In genomic region chr12:29241821-29242591, GRCh38 we compare ENCODE assay signal across 9 cellular contexts.
DNase-seq lines count a peak whose midpoint lies in the region; ATAC-seq and TF ChIP-seq lines count a peak whose summit lies in the region.
"Had no signal": no experiment of that assay in that cellular context is flagged by ENCODE, and none has a peak within 500 bp of the region (broad histone marks: within the 10 kb centered on the region; RNA-seq: fewer than 3 reads in every experiment).

No MANE protein-coding gene starts in this region.

- H3K36me3 ChIP-seq in ovary = no peaks in the 10 kb centered on the region

- H3K27ac Mint-ChIP-seq in activated CD8-positive, alpha-beta memory T cell treated with anti-CD3 and anti-CD28 coated beads, Interleukin-2, amount 10 ng/mL, durations not matched to agents 7 days and 5 days = no peak overlapping the region

- H3K27me3 ChIP-seq in ovary = no peaks in the 10 kb centered on the region

- peaks cover 2% of the 10 kb centered on the region for H3K36me3 Mint-ChIP-seq in activated CD8-positive, alpha-beta memory T cell treated with anti-CD3 and anti-CD28 coated beads, Interleukin-2, amount 10 ng/mL, durations not matched to agents 7 days and 5 days
- H3K36me3 Mint-ChIP-seq: brain had no signal

- no peak overlapping the region for H3K27ac ChIP-seq in ovary

- H3K9me3 ChIP-seq in ovary = no peaks in the 10 kb centered on the region

- no peak for TF ChIP-seq POLR2A in ovary (IDR thresholded peaks at IDR 0.05)

- peaks cover 17% of the 10 kb centered on the region for H3K4me1 Mint-ChIP-seq in activated CD8-positive, alpha-beta memory T cell treated with anti-CD3 and anti-CD28 coated beads, Interleukin-2, amount 10 ng/mL, durations not matched to agents 7 days and 5 days

- H3K4me1 ChIP-seq in ovary (ENCODE audit: insufficient read depth) = no peaks in the 10 kb centered on the region

- 56 to 70% (median 63%) methylated on average over 7 of the region's 7 CpGs for WGBS in ovary, 3 donors

- peak; percentile 42 for ATAC-seq in activated CD8-positive, alpha-beta memory T cell treated with anti-CD3 and anti-CD28 coated beads, Interleukin-2, amount 10 ng/mL, durations not matched to agents 7 days and 5 days
- ATAC-seq in HG02623 (IDR thresholded peaks at IDR 0.05; ENCODE audit: unreplicated experiment) = peak; percentile 84

- CTCF ChIA-PET in activated CD8-positive, alpha-beta memory T cell treated with anti-CD3 and anti-CD28 coated beads, Interleukin-2, amount 10 ng/mL, durations not matched to agents 7 days and 5 days (lab: Charles Lee) = no interaction called here

- H3K4me3 ChIP-seq in cardiac fibroblast (replicated peaks in 1 of 2; ENCODE audit: low read depth in 2 of 2, low read length in 2 of 2) (no peak overlapping the region), ovary (no peak overlapping the region)

- no peak for TF ChIP-seq EP300 in ovary (IDR thresholded peaks at IDR 0.05)

- intact Hi-C loops in ovary (cut with DNase I) = no loop called here

- no peaks in the 10 kb centered on the region for H3K9me3 Mint-ChIP-seq in activated CD8-positive, alpha-beta memory T cell treated with anti-CD3 and anti-CD28 coated beads, Interleukin-2, amount 10 ng/mL, durations not matched to agents 7 days and 5 days (ENCODE audit: low read depth)
- H3K9me3 Mint-ChIP-seq: brain had no signal

- no peak for DNase-seq in activated CD8-positive, alpha-beta memory T cell treated with anti-CD3 and anti-CD28 coated beads, Interleukin-2, amount 10 ng/mL, durations not matched to agents 7 days and 5 days
- DNase-seq in activated CD8-positive, alpha-beta memory T cell treated with anti-CD3 and anti-CD28 coated beads, Interleukin-2, amount 50 U/mL, for 4 hours = no peak
- DNase-seq in NCI-H2171 (lab: John Stamatoyannopoulos, UW) (peak; percentile 75), cardiac fibroblast (ENCODE audit: low read depth in 2 of 2) (peak; percentile 86 to 93), left kidney (ENCODE audit: low read depth, low spot score) (peak; percentile 29), stromal cell of bone marrow (ENCODE audit: low read depth) (peak; percentile 87), ovary (no peak)

- TF ChIP-seq CTCF in cardiac fibroblast (IDR thresholded peaks at IDR 0.05; ENCODE audit: low read depth, low read length) (peak; percentile 14), ovary (IDR thresholded peaks at IDR 0.05) (no peak)

- H3K27me3 Mint-ChIP-seq in activated CD8-positive, alpha-beta memory T cell treated with anti-CD3 and anti-CD28 coated beads, Interleukin-2, amount 10 ng/mL, durations not matched to agents 7 days and 5 days = no peaks in the 10 kb centered on the region

- no peak overlapping the region for H3K4me3 Mint-ChIP-seq in activated CD8-positive, alpha-beta memory T cell treated with anti-CD3 and anti-CD28 coated beads, Interleukin-2, amount 10 ng/mL, durations not matched to agents 7 days and 5 days
- H3K4me3 Mint-ChIP-seq: brain had no signal

Comparison
In these comparisons a context has a peak if more than half of its experiments do, and no peak if none do; other contexts are left out.
1. DNase-seq: peak in NCI-H2171 (single experiment), cardiac fibroblast (2 of 2), left kidney (single experiment) and stromal cell of bone marrow (single experiment); none in activated CD8-positive, alpha-beta memory T cell treated with anti-CD3 and anti-CD28 coated beads, Interleukin-2, amount 10 ng/mL, durations not matched to agents 7 days and 5 days (single experiment), activated CD8-positive, alpha-beta memory T cell treated with anti-CD3 and anti-CD28 coated beads, Interleukin-2, amount 50 U/mL, for 4 hours (single experiment) and ovary (0 of 5).